Comparison of ENCODE assay signal across 10 cellular contexts in the genomic region with DNA sequence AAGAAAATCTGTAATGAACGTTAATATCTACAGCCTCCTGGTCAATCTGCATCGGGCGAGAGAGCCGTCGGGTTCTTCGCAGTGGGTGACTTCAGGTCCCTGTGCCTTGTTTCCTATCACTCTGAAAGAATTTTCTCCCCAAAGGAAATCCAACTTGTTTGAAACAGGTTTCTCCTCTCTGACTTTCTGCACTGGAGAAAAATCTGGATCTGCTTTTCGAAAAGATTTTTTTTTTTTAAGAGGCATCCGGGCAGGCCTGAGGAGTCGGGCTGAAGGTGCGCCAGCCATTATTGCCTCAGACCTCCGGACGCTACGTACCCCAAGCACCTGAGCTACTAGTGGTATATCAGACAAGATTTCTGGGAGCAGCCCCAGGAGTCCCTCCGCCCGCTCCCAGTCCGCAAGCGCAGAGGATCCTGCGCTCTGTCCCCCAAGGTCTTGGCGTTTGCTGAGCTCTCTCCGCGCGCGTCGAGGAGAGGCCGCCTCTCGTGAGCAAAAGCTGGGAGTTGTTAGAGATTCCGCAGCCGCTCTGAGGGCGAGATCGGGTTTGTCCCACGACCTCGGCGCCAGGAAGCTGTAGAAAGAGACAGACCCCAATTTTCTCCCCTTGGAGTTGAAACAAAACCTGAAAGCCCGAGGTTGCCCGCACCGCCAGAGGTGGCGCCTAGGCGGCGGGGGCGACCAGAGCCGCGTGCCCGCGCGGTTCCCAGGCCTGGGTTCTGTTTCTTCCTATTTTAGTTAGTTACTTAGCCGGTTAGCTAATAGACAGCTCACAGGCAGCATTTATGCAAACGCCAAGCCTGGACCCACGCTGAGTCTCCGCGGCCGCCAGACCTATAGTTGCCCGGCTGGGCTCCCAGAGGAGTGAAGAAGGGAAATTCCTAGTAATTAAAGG.
DNase-seq lines count a peak whose midpoint lies in the region; ATAC-seq, FAIRE-seq and TF ChIP-seq lines count a peak whose summit lies in the region.
"Had no signal": no experiment of that assay in that cellular context is flagged by ENCODE, and none has a peak within 500 bp of the region (broad histone marks: within the 10 kb centered on the region; RNA-seq: fewer than 3 reads in every experiment).

No MANE protein-coding gene starts in this region.

- H3K27ac Mint-ChIP-seq in MCF 10A (ENCODE audit: low read depth, unreplicated experiment), result no peak overlapping the region
- H3K27ac Mint-ChIP-seq in activated T-helper 17 cell treated with anti-CD3 and anti-CD28 coated beads, Interleukin-2, amount 50 U/mL, for 72 hours, result no peak overlapping the region

- TF ChIP-seq POLR2A in breast epithelium (IDR thresholded peaks at IDR 0.05) (no peak), H54 (IDR thresholded peaks at IDR 0.05; ENCODE audit: low read depth, low read length) (no peak)

- no peak for TF ChIP-seq CTCF in breast epithelium (IDR thresholded peaks at IDR 0.05)
- TF ChIP-seq CTCF in MCF 10A (IDR thresholded peaks at IDR 0.05; ENCODE audit: unreplicated experiment), result no peak
- TF ChIP-seq CTCF in kidney epithelial cell (IDR thresholded peaks at IDR 0.05; ENCODE audit: insufficient read depth, low read length, poor library complexity, severe bottlenecking), result peak; percentile 6
- no peak for TF ChIP-seq CTCF in upper lobe of right lung (IDR thresholded peaks at IDR 0.05)

- H3K4me1 ChIP-seq in breast epithelium (peaks cover 0 to 6% of the 10 kb centered on the region in 2 donors), upper lobe of right lung (peaks cover 27% of the 10 kb centered on the region), HAP-1 (no peaks in the 10 kb centered on the region; the same call in 1 of the 2 replicates)

- DNase-seq in breast epithelium (ENCODE audit: low spot score in 2 of 2) (no peak), MCF 10A (ENCODE audit: unreplicated experiment) (no peak), kidney epithelial cell (ENCODE audit: low read depth) (no peak), upper lobe of right lung (no peak), H54 (ENCODE audit: insufficient read length, low spot score) (no peak), HAP-1 (ENCODE audit: low spot score in 2 of 2) (no peak)

- intact Hi-C loops in breast epithelium (cut with DNase I; ENCODE audit: low total_unique reads), result no loop called here
- intact Hi-C loops in MCF 10A (cut with micrococcal nuclease), result no loop called here
- intact Hi-C loops in upper lobe of right lung (cut with DNase I), result no loop called here

- no peaks in the 10 kb centered on the region for H3K36me3 Mint-ChIP-seq in MCF 10A (ENCODE audit: insufficient read depth, unreplicated experiment)
- H3K36me3 Mint-ChIP-seq in activated T-helper 17 cell treated with anti-CD3 and anti-CD28 coated beads, Interleukin-2, amount 50 U/mL, for 72 hours (ENCODE audit: low read depth), result no peaks in the 10 kb centered on the region

- FAIRE-seq in H54 (lab: Jason Lieb, UNC), result no peak

- BruUV-seq in MCF 10A (replicated peaks; lab: Mats Ljungman, UMichigan), result no TSS peak

- H3K4me3 ChIP-seq in breast epithelium, result peak overlapping the region in 2 of 3 donors; percentile 2 to 45
- H3K4me3 ChIP-seq in kidney epithelial cell (ENCODE audit: low read depth, low read length), result no peak overlapping the region
- peak overlapping the region; percentile 26 for H3K4me3 ChIP-seq in upper lobe of right lung
- no peak overlapping the region for H3K4me3 ChIP-seq in HAP-1
- H3K4me3 ChIP-seq: BLaER1 treated with 17β-estradiol and CSF1 and Interleukin-3, amounts not matched to agents 10 nM and 100 nM had no signal

- no peaks in the 10 kb centered on the region for H3K9me3 Mint-ChIP-seq in MCF 10A (ENCODE audit: unreplicated experiment)
- H3K9me3 Mint-ChIP-seq in activated T-helper 17 cell treated with anti-CD3 and anti-CD28 coated beads, Interleukin-2, amount 50 U/mL, for 72 hours, result no peaks in the 10 kb centered on the region

- H3K27ac ChIP-seq in breast epithelium, result no peak overlapping the region
- H3K27ac ChIP-seq in upper lobe of right lung, result no peak overlapping the region
- H3K27ac ChIP-seq: BLaER1 treated with 17β-estradiol and CSF1 and Interleukin-3, amounts not matched to agents 10 nM and 100 nM; upper lobe of left lung had no signal

- no peak overlapping the region for H3K4me3 Mint-ChIP-seq in MCF 10A (ENCODE audit: unreplicated experiment)
- peak overlapping the region; percentile 30 for H3K4me3 Mint-ChIP-seq in activated T-helper 17 cell treated with anti-CD3 and anti-CD28 coated beads, Interleukin-2, amount 50 U/mL, for 72 hours

- CTCF ChIA-PET in MCF 10A (lab: Yijun Ruan, JAX), result interaction anchor here (0.8 to 1.0 kb wide), 5 partner anchors 9 to 49 kb away, joined by 3 to 5 read pairs (median 4); no protein-coding TSS in a partner anchor

- H3K36me3 ChIP-seq in breast epithelium (no peaks in the 10 kb centered on the region), kidney epithelial cell (ENCODE audit: control insufficient read depth, insufficient read depth, low read length) (no peaks in the 10 kb centered on the region), upper lobe of right lung (no peaks in the 10 kb centered on the region), HAP-1 (replicated peaks) (no peaks in the 10 kb centered on the region)
- H3K36me3 ChIP-seq: BLaER1 treated with 17β-estradiol and CSF1 and Interleukin-3, amounts not matched to agents 10 nM and 100 nM; upper lobe of left lung had no signal

- H3K9me3 ChIP-seq in breast epithelium (no peaks in the 10 kb centered on the region), upper lobe of right lung (no peaks in the 10 kb centered on the region), HAP-1 (no peaks in the 10 kb centered on the region)
- H3K9me3 ChIP-seq: upper lobe of left lung had no signal

- H3K27me3 ChIP-seq in breast epithelium (peaks cover 5 to 93% of the 10 kb centered on the region in 2 donors), kidney epithelial cell (ENCODE audit: control insufficient read depth, insufficient read depth, low read length) (peaks cover 96% of the 10 kb centered on the region), upper lobe of right lung (peaks cover 97% of the 10 kb centered on the region), HAP-1 (ENCODE audit: low read depth) (no peaks in the 10 kb centered on the region)

- ATAC-seq in activated T-helper 17 cell treated with anti-CD3 and anti-CD28 coated beads, Interleukin-2, amount 50 U/mL, for 72 hours (replicated peaks), result no peak
- ATAC-seq in upper lobe of right lung, result no peak
- ATAC-seq in GM18907 (IDR thresholded peaks at IDR 0.05; ENCODE audit: unreplicated experiment), result no peak

- peaks cover under 1% of the 10 kb centered on the region for H3K4me1 Mint-ChIP-seq in MCF 10A (ENCODE audit: insufficient read depth, unreplicated experiment)
- H3K4me1 Mint-ChIP-seq in activated T-helper 17 cell treated with anti-CD3 and anti-CD28 coated beads, Interleukin-2, amount 50 U/mL, for 72 hours, result peaks cover 8% of the 10 kb centered on the region

- POLR2A ChIA-PET in MCF 10A (lab: Yijun Ruan, JAX), result no interaction called here

- H3K27me3 Mint-ChIP-seq in MCF 10A (ENCODE audit: insufficient read depth, unreplicated experiment), result peaks cover 9% of the 10 kb centered on the region
- peaks cover 80% of the 10 kb centered on the region for H3K27me3 Mint-ChIP-seq in activated T-helper 17 cell treated with anti-CD3 and anti-CD28 coated beads, Interleukin-2, amount 50 U/mL, for 72 hours

- in situ Hi-C loops in HAP-1 (cut with MboI; ENCODE audit: low sequenced_read_pairs), result no loop called here

Comparison
In these comparisons a context has a peak if more than half of its experiments do, and no peak if none do; other contexts are left out.
1. H3K4me3 ChIP-seq: peak in breast epithelium (2 of 3) and upper lobe of right lung (single experiment); none in kidney epithelial cell (single experiment) and HAP-1 (single experiment).